ENCODE assay signal across 35 cellular contexts in the genomic region with DNA sequence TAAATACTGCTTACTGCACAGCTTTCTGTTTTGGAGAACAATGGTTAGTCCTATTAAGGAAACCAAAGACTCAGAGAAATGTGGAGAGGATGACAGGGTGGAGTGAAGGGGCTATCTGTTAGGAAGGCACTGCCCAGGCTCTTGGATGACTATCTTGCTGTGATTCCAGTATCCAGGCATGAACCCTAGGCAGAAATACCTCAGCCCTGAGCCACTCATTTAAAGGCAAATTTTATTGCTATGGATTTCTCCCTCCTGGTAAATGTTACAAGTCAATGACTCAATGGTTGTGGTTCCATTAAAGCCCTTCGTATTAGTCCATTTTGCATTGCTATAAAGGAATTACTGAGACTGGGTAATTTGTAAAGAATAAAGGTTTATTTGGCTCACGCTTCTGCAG. TPM values are rescaled to one million over a fixed set of nuclear protein-coding genes. Genes with fewer than 3 reads are reported as not detected.
"Had no signal": no experiment of that assay in that cellular context is flagged by ENCODE, and none has a peak within 500 bp of the region (broad histone marks: within the 10 kb centered on the region; RNA-seq: fewer than 3 reads in every experiment).

No MANE protein-coding gene starts in this region.

- H3K4me1 ChIP-seq: breast epithelium, pancreas, psoas muscle, right atrium auricular region, spleen, tibial nerve had no signal

- H3K36me3 Mint-ChIP-seq: mesothelial cell of epicardium, naive B cell, WTC11 had no signal

- H3K36me3 ChIP-seq: breast epithelium, pancreas, right atrium auricular region, spleen, tibial nerve had no signal

- H3K9me3 ChIP-seq: breast epithelium, pancreas, psoas muscle, right atrium auricular region, tibial nerve had no signal

- H3K27me3 Mint-ChIP-seq: activated CD4-positive, alpha-beta T cell treated with anti-CD3 and anti-CD28 coated beads, Interleukin-2, amount 10 ng/mL, durations not matched to agents 7 days and 5 days; activated T-helper 17 cell treated with anti-CD3 and anti-CD28 coated beads, Interleukin-2, amount 50 U/mL, for 72 hours had no signal

- H3K27me3 ChIP-seq: breast epithelium, pancreas, right atrium auricular region, spleen, tibial nerve had no signal

- H3K9me3 Mint-ChIP-seq: activated CD4-positive, alpha-beta memory T cell treated with anti-CD3 and anti-CD28 coated beads, Interleukin-2, amount 10 ng/mL, durations not matched to agents 7 days and 5 days; activated T-cell treated with anti-CD3 and anti-CD28 coated beads, Interleukin-2, amount 50 U/mL, for 24 hours; dendritic cell treated with granulocyte-macrophage colony-stimulating factor and Interleukin-4, amounts not matched to agents 40 ng/mL and 50 ng/mL, for 4 days; naive B cell had no signal

- H3K4me1 Mint-ChIP-seq: activated CD4-positive, alpha-beta memory T cell treated with anti-CD3 and anti-CD28 coated beads, Interleukin-2, amount 10 ng/mL, durations not matched to agents 7 days and 5 days; activated T-helper 17 cell treated with anti-CD3 and anti-CD28 coated beads, Interleukin-2, amount 50 U/mL, for 72 hours; naive B cell; neural crest cell; WTC11 had no signal

- FAIRE-seq: endometrium, islet of Langerhans, pancreas had no signal

- ATAC-seq: activated T-helper 17 cell treated with anti-CD3 and anti-CD28 coated beads, Interleukin-2, amount 50 U/mL, for 72 hours; left cardiac atrium; left ventricle myocardium superior; pancreas; psoas muscle; WTC11 had no signal

- H3K27ac ChIP-seq: breast epithelium, pancreas, psoas muscle, right atrium auricular region, spleen, tibial nerve had no signal

- H3K4me3 Mint-ChIP-seq: activated CD4-positive, alpha-beta memory T cell treated with anti-CD3 and anti-CD28 coated beads, Interleukin-2, amount 10 ng/mL, durations not matched to agents 7 days and 5 days; activated CD4-positive, alpha-beta T cell treated with anti-CD3 and anti-CD28 coated beads, Interleukin-2, amount 10 ng/mL, durations not matched to agents 7 days and 5 days; activated T-cell treated with anti-CD3 and anti-CD28 coated beads, Interleukin-2, amount 50 U/mL, for 24 hours; activated T-helper 17 cell treated with anti-CD3 and anti-CD28 coated beads, Interleukin-2, amount 50 U/mL, for 72 hours; dendritic cell treated with granulocyte-macrophage colony-stimulating factor and Interleukin-4, amounts not matched to agents 40 ng/mL and 50 ng/mL, for 4 days; mesothelial cell of epicardium; naive B cell; neural crest cell; WTC11 had no signal

- DNase-seq: activated CD4-positive, alpha-beta memory T cell treated with anti-CD3 and anti-CD28 coated beads, Interleukin-2, amount 10 ng/mL, durations not matched to agents 7 days and 5 days; activated CD4-positive, alpha-beta T cell treated with anti-CD3 and anti-CD28 coated beads for 1 hour; activated CD4-positive, alpha-beta T cell treated with anti-CD3 and anti-CD28 coated beads, Interleukin-2, amount 10 ng/mL, durations not matched to agents 7 days and 5 days; activated CD8-positive, alpha-beta memory T cell treated with anti-CD3 and anti-CD28 coated beads, Interleukin-2, amount 50 U/mL, for 48 hours; activated gamma-delta T cell treated with Interleukin-2 at 50 U/mL for 16 hours; activated naive CD4-positive, alpha-beta T cell treated with anti-CD3 and anti-CD28 coated beads, Interleukin-2, amount 50 U/mL, for 16 hours; activated T-cell treated with anti-CD3 and anti-CD28 coated beads, Interleukin-2, amount 50 U/mL, for 24 hours; amygdala; central memory CD4-positive, alpha-beta T cell; effector CD8-positive, alpha-beta T cell; foreskin fibroblast; left cardiac atrium; left ventricle myocardium superior; naive B cell; nucleus accumbens; pancreas; psoas muscle; spleen; stimulated activated CD4-positive, alpha-beta T cell treated with anti-CD3 and anti-CD28 coated beads, Interleukin-2, amount 100 ng/mL, for 48 hours; stimulated activated naive CD4-positive, alpha-beta T cell treated with Interleukin-2 at 50 U/mL for 16 hours; T-helper 1 cell had no signal

- H3K4me3 ChIP-seq: breast epithelium, pancreas, psoas muscle, right atrium auricular region, spleen, tibial nerve had no signal

- H3K27ac Mint-ChIP-seq: activated CD4-positive, alpha-beta memory T cell treated with anti-CD3 and anti-CD28 coated beads, Interleukin-2, amount 10 ng/mL, durations not matched to agents 7 days and 5 days; activated T-cell treated with anti-CD3 and anti-CD28 coated beads, Interleukin-2, amount 50 U/mL, for 24 hours; activated T-helper 17 cell treated with anti-CD3 and anti-CD28 coated beads, Interleukin-2, amount 50 U/mL, for 72 hours; dendritic cell treated with granulocyte-macrophage colony-stimulating factor and Interleukin-4, amounts not matched to agents 40 ng/mL and 50 ng/mL, for 4 days; mesothelial cell of epicardium; WTC11 had no signal

RNA-seq across cellular contexts. Expression of gene ADGRF4, which starts 25.9 kb away (rescaled TPM):
- total RNA-seq: activated CD4-positive, alpha-beta memory T cell treated with anti-CD3 and anti-CD28 coated beads, Interleukin-2, amount 10 ng/mL, durations not matched to agents 7 days and 5 days; activated CD4-positive, alpha-beta T cell treated with anti-CD3 and anti-CD28 coated beads, Interleukin-2, amount 10 ng/mL, durations not matched to agents 7 days and 5 days; activated T-helper 17 cell treated with anti-CD3 and anti-CD28 coated beads, Interleukin-2, amount 50 U/mL, for 72 hours; left ventricle myocardium superior; neural crest cell; pancreas; spleen; temporal lobe; tibial nerve; WTC11 had no signal
- polyA plus RNA-seq: spleen had no signal

RNA-seq across cellular contexts. Expression of gene OPN5, which starts 57.5 kb away (rescaled TPM):
- total RNA-seq: activated CD4-positive, alpha-beta memory T cell treated with anti-CD3 and anti-CD28 coated beads, Interleukin-2, amount 10 ng/mL, durations not matched to agents 7 days and 5 days; activated CD4-positive, alpha-beta T cell treated with anti-CD3 and anti-CD28 coated beads, Interleukin-2, amount 10 ng/mL, durations not matched to agents 7 days and 5 days; activated T-helper 17 cell treated with anti-CD3 and anti-CD28 coated beads, Interleukin-2, amount 50 U/mL, for 72 hours; breast epithelium; glomerular endothelial cell; left cardiac atrium; mesothelial cell of epicardium; neural crest cell; pancreas; right atrium auricular region; spleen; temporal lobe; tibial nerve; WTC11 had no signal
- polyA plus RNA-seq: esophagus, pancreas, spleen, urinary bladder had no signal
